ENCODE assay signal across 9 cellular contexts in genomic region chr16:60203525-60204124, GRCh38.
DNase-seq lines count a peak whose midpoint lies in the region; ATAC-seq and TF ChIP-seq lines count a peak whose summit lies in the region.
"Had no signal": no experiment of that assay in that cellular context is flagged by ENCODE, and none has a peak within 500 bp of the region (broad histone marks: within the 10 kb centered on the region; RNA-seq: fewer than 3 reads in every experiment).

No MANE protein-coding gene starts in this region.

- BruUV-seq in Caco-2 (replicated peaks; lab: Mats Ljungman, UMichigan) (no TSS peak), IMR-90 (replicated peaks; lab: Mats Ljungman, UMichigan) (no TSS peak)

- no peak overlapping the region for H2BK20ac ChIP-seq in IMR-90 (ENCODE audit: low read depth, low read length)

- H2BK5ac ChIP-seq in IMR-90 (ENCODE audit: low read depth, low read length, poor library complexity, severe bottlenecking) = no peak overlapping the region
- H2BK5ac ChIP-seq in mesendoderm (ENCODE audit: low read length) = no peak overlapping the region

- H3K36me3 Mint-ChIP-seq in Caco-2 (ENCODE audit: insufficient read depth, unreplicated experiment) = no peaks in the 10 kb centered on the region

- TF ChIP-seq RAD21 in IMR-90 (IDR thresholded peaks at IDR 0.05; ENCODE audit: low read length) = peak; percentile 38

- no CpG with 5 or more reads among the region's 3 CpGs for WGBS in IMR-90 (ENCODE audit: extremely low coverage in 2 of 2, insufficient read length in 1 of 2), 2 experiments
- 100% methylated on average over 1 of the region's 3 CpGs for WGBS in mesendoderm (ENCODE audit: extremely low coverage, insufficient coverage, low lambda C conversion rate)

- no peak overlapping the region for H2BK15ac ChIP-seq in IMR-90 (ENCODE audit: low read depth, low read length)
- no peak overlapping the region for H2BK15ac ChIP-seq in mesendoderm (replicated peaks; ENCODE audit: low read depth)

- H3K36me3 ChIP-seq in Caco-2 (ENCODE audit: control insufficient read depth, insufficient read depth, low read length) = no peaks in the 10 kb centered on the region
- no peaks in the 10 kb centered on the region for H3K36me3 ChIP-seq in IMR-90 (ENCODE audit: control insufficient read depth, insufficient read depth, low read length)
- H3K36me3 ChIP-seq in brain microvascular endothelial cell (replicated peaks) = no peaks in the 10 kb centered on the region
- no peaks in the 10 kb centered on the region for H3K36me3 ChIP-seq in mesendoderm (ENCODE audit: control insufficient read depth, insufficient read depth, low read length)

- POLR2A ChIA-PET in Caco-2 (lab: Charles Lee) (no interaction called here), IMR-90 (lab: Charles Lee; ENCODE audit: unreplicated experiment) (no interaction called here)

- no peaks in the 10 kb centered on the region for H3K9me3 Mint-ChIP-seq in Caco-2 (ENCODE audit: unreplicated experiment)

- CTCF ChIA-PET in Caco-2 (lab: Charles Lee) (interaction anchor here (0.9 kb wide), 1 partner anchor 1360 kb away, joined by 3 read pairs; no protein-coding TSS in a partner anchor), IMR-90 (lab: Yijun Ruan, JAX) (interaction anchor here (0.7 to 1.1 kb wide), 2 partner anchors 791 to 812 kb away, joined by 3 read pairs; no protein-coding TSS in a partner anchor)

- H3K4me2 ChIP-seq in IMR-90 (ENCODE audit: low read depth, low read length) (no peak overlapping the region), mesendoderm (ENCODE audit: low read length) (no peak overlapping the region)

- no peak overlapping the region for H4K91ac ChIP-seq in IMR-90 (ENCODE audit: insufficient read depth, low read depth, low read length)

- no peaks in the 10 kb centered on the region for H3K27me3 ChIP-seq in Caco-2 (replicated peaks; ENCODE audit: control insufficient read depth, insufficient read depth, low read length)
- H3K27me3 ChIP-seq in IMR-90 (ENCODE audit: control insufficient read depth, insufficient read depth, low read length) = no peaks in the 10 kb centered on the region
- H3K27me3 ChIP-seq in brain microvascular endothelial cell (replicated peaks) = no peaks in the 10 kb centered on the region
- H3K27me3 ChIP-seq in mesendoderm (ENCODE audit: insufficient read depth, low read length, poor library complexity) = no peaks in the 10 kb centered on the region

- TF ChIP-seq CTCF in Caco-2 (IDR thresholded peaks at IDR 0.05; ENCODE audit: insufficient read depth in 1 of 2, low read depth in 1 of 2, low read length in 1 of 2, severe bottlenecking in 1 of 2, unreplicated experiment in 1 of 2) (peak; percentile 35 to 46), IMR-90 (conservative IDR thresholded peaks at IDR 0.05; ENCODE audit: low read depth, low read length) (peak; percentile 43), brain microvascular endothelial cell (IDR thresholded peaks at IDR 0.05; ENCODE audit: low read depth, low read length, missing control alignments) (peak; percentile 61)

- H3K56ac ChIP-seq in IMR-90 (ENCODE audit: extremely low read depth, insufficient read depth, low read length) (no peak overlapping the region), mesendoderm (ENCODE audit: low read length) (no peak overlapping the region)

- H3K4me1 ChIP-seq in Caco-2 (no peaks in the 10 kb centered on the region), IMR-90 (ENCODE audit: control insufficient read depth, insufficient read depth, low read length) (no peaks in the 10 kb centered on the region), mesendoderm (ENCODE audit: control insufficient read depth, low read depth, low read length) (peaks cover 15% of the 10 kb centered on the region)

- H3K4ac ChIP-seq in IMR-90 (ENCODE audit: low read depth, low read length) = no peak overlapping the region
- no peak overlapping the region for H3K4ac ChIP-seq in mesendoderm (ENCODE audit: low read depth, low read length)

- H3K9me3 ChIP-seq in Caco-2 = no peaks in the 10 kb centered on the region
- H3K9me3 ChIP-seq in IMR-90 (ENCODE audit: control insufficient read depth, insufficient read depth, low read length) = peaks cover 5% of the 10 kb centered on the region; the same call in 1 of the 2 replicates

- H3K79me1 ChIP-seq in IMR-90 (ENCODE audit: low read depth in 1 of 2, low read length in 2 of 2) = no peaks in the 10 kb centered on the region
- no peaks in the 10 kb centered on the region for H3K79me1 ChIP-seq in mesendoderm (ENCODE audit: low read length)

- no peaks in the 10 kb centered on the region for H3K9me1 ChIP-seq in IMR-90 (ENCODE audit: insufficient read depth, low read length)

- H4K20me1 ChIP-seq in IMR-90 (ENCODE audit: insufficient read depth, low read length) = no peaks in the 10 kb centered on the region

- no peak for ATAC-seq in IMR-90 (ENCODE audit: low read depth)
- no peak for ATAC-seq in GM21737 (IDR thresholded peaks at IDR 0.05; ENCODE audit: unreplicated experiment)

- H3K4me1 Mint-ChIP-seq in Caco-2 (ENCODE audit: low read depth, unreplicated experiment) = no peaks in the 10 kb centered on the region

- peaks cover 9% of the 10 kb centered on the region for H3K27me3 Mint-ChIP-seq in Caco-2 (ENCODE audit: insufficient read depth, unreplicated experiment)

- H4K8ac ChIP-seq in IMR-90 (ENCODE audit: low read depth in 2 of 2, low read length in 2 of 2) = no peak overlapping the region
- no peak overlapping the region for H4K8ac ChIP-seq in mesendoderm (ENCODE audit: low read depth, low read length)

- no peak overlapping the region for H3K14ac ChIP-seq in IMR-90 (replicated peaks; ENCODE audit: low read depth, low read length)

- H3K18ac ChIP-seq in IMR-90 (ENCODE audit: low read depth, low read length) = no peak overlapping the region
- no peak overlapping the region for H3K18ac ChIP-seq in mesendoderm (ENCODE audit: low read length)

- H3K4me3 Mint-ChIP-seq in Caco-2 (ENCODE audit: unreplicated experiment) = no peak overlapping the region

- H3K79me2 ChIP-seq in mesendoderm (ENCODE audit: control insufficient read depth, insufficient read depth, low read length) = no peaks in the 10 kb centered on the region

- H2BK120ac ChIP-seq in IMR-90 (ENCODE audit: low read depth, low read length) (no peak overlapping the region), mesendoderm (ENCODE audit: low read depth, low read length) (no peak overlapping the region)

- no peak overlapping the region for H3K9ac ChIP-seq in IMR-90 (ENCODE audit: low read depth, low read length)
- H3K9ac ChIP-seq in mesendoderm (ENCODE audit: low read length) = no peak overlapping the region

- H2AFZ ChIP-seq in IMR-90 (replicated peaks; ENCODE audit: low read length, poor library complexity) = no peak overlapping the region

- H2AK9ac ChIP-seq in IMR-90 (replicated peaks; ENCODE audit: low read depth, low read length, poor library complexity) = no peak overlapping the region

- dilution Hi-C loops in IMR-90 (cut with HindIII; ENCODE audit: low sequenced_read_pairs, unreplicated experiment) = no loop called here

- H3K4me3 ChIP-seq in Caco-2 (ENCODE audit: low read depth, low read length) (no peak overlapping the region), IMR-90 (ENCODE audit: insufficient read depth, low read depth, low read length) (no peak overlapping the region), brain microvascular endothelial cell (ENCODE audit: low read depth, low read length) (no peak overlapping the region), mesendoderm (ENCODE audit: low read length) (no peak overlapping the region)

- H4K5ac ChIP-seq in IMR-90 (ENCODE audit: low read depth, low read length) (no peak overlapping the region), mesendoderm (ENCODE audit: low read length) (no peak overlapping the region)

- in situ Hi-C loops in IMR-90 (cut with MboI; ENCODE audit: low sequenced_read_pairs) = no loop called here
- in situ Hi-C loops in brain microvascular endothelial cell (cut with HindIII; ENCODE audit: low pct_ligation_motif_present, low sequenced_read_pairs) = no loop called here

- H3K27ac ChIP-seq in IMR-90 (ENCODE audit: insufficient read depth, low read length) (no peak overlapping the region), brain microvascular endothelial cell (no peak overlapping the region), mesendoderm (ENCODE audit: low read depth, low read length) (no peak overlapping the region)

- H2AK5ac ChIP-seq in IMR-90 (ENCODE audit: low read depth, low read length) (no peak overlapping the region), mesendoderm (ENCODE audit: low read length) (no peak overlapping the region)

- peak in 1 of 2 experiments; percentile 3 for DNase-seq in Caco-2
- DNase-seq in IMR-90 = peak; percentile 2
- DNase-seq in brain microvascular endothelial cell = no peak
- peak; percentile 54 for DNase-seq in mesendoderm
- DNase-seq in stimulated activated CD4-positive, alpha-beta T cell treated with anti-CD3 and anti-CD28 coated beads, Interleukin-2, amount 100 ng/mL, for 24 hours = no peak
- DNase-seq in ureter (ENCODE audit: low spot score) = no peak
- no peak for DNase-seq in COLO668 (lab: John Stamatoyannopoulos, UW; ENCODE audit: unreplicated experiment)
- DNase-seq: NCI-H1417 treated with DMSO at 0.1 percent for 48 hours had no signal

- H3K27ac Mint-ChIP-seq in Caco-2 (ENCODE audit: unreplicated experiment) = no peak overlapping the region

- H3K23ac ChIP-seq in IMR-90 (ENCODE audit: low read depth, low read length) = no peak overlapping the region
- no peak overlapping the region for H3K23ac ChIP-seq in mesendoderm (ENCODE audit: low read length)

- intact Hi-C loops in Caco-2 (cut with micrococcal nuclease; ENCODE audit: unreplicated experiment) = loop anchor here (5.0 kb wide), 1 partner anchor 791 kb away; no protein-coding TSS in a partner anchor
- intact Hi-C loops in IMR-90 (cut with micrococcal nuclease) = loop anchor here (1.0 to 10.0 kb wide), 4 partner anchors 791 to 1389 kb away; no protein-coding TSS in a partner anchor

- TF ChIP-seq POLR2A in IMR-90 (IDR thresholded peaks at IDR 0.05; ENCODE audit: low read depth, low read length) = no peak

TF ChIP-seq in IMR-90, 13 proteins besides CTCF, POLR2A, EP300 and RAD21:
- TF ChIP-seq SMC3 (IDR thresholded peaks at IDR 0.05; ENCODE audit: low read depth, low read length) (peak; percentile 57; the same call in 1 of the 2 replicates), MAZ (IDR thresholded peaks at IDR 0.05; ENCODE audit: borderline replicate concordance, low read depth, low read length) (no peak), MAFK (IDR thresholded peaks at IDR 0.05; ENCODE audit: low read depth, low read length) (peak; percentile 51; the same call in 1 of the 2 replicates)

Comparison
In these comparisons a context has a peak if more than half of its experiments do, and no peak if none do; other contexts are left out.
1. DNase-seq: peak in IMR-90 (single experiment) and mesendoderm (single experiment); none in brain microvascular endothelial cell (single experiment), stimulated activated CD4-positive, alpha-beta T cell treated with anti-CD3 and anti-CD28 coated beads, Interleukin-2, amount 100 ng/mL, for 24 hours (0 of 2), ureter (single experiment) and COLO668 (single experiment).
2. Peak in every context shown above with its lines, with median percentiles within 50 percentile points of each other: CTCF ChIP-seq.